ENCODE assay signal across 30 cellular contexts in the genomic region with DNA sequence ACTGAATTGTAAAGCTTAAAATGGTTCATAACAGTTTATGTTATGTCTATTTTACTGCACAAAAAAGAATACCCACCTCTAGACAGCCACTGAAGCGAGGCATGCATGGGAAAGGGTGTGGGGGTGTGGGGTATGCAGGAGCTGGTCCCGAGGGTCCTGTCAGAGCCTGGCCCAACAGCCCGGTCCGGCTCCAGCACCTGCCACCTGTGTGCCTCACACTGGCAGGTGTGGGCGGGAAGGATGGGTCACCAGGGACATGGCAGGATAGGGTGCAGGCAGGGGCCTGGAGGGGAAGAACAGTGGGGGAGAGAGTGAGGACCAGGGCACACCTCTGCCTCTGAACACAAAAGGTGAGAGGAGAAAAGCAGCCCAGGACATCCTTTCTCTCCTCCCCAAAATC. TPM values are rescaled to one million over a fixed set of nuclear protein-coding genes. Genes with fewer than 3 reads are reported as not detected.
"Had no signal": no experiment of that assay in that cellular context is flagged by ENCODE, and none has a peak within 500 bp of the region (broad histone marks: within the 10 kb centered on the region; RNA-seq: fewer than 3 reads in every experiment).

No MANE protein-coding gene starts in this region.

- H3K4me3 ChIP-seq: heart right ventricle, hepatocyte, lung, mucosa of descending colon, psoas muscle, skin epidermis, stomach, testis, thyroid gland, transverse colon, upper lobe of right lung had no signal

- DNase-seq: islet precursor cell; kidney glomerular epithelial cell; left cardiac atrium; mesendoderm; nucleus accumbens; stimulated activated CD4-positive, alpha-beta T cell treated with anti-CD3 and anti-CD28 coated beads, Interleukin-12 subunit alpha, Interleukin-12 subunit beta, amount 100 ng/mL, for 4 hours; stimulated activated CD4-positive, alpha-beta T cell treated with anti-CD3 and anti-CD28 coated beads, Interleukin-15, amount 100 ng/mL, for 24 hours; stimulated activated CD4-positive, alpha-beta T cell treated with anti-CD3 and anti-CD28 coated beads, Interleukin-2, amount 100 ng/mL, for 24 hours; stimulated activated CD4-positive, alpha-beta T cell treated with anti-CD3 and anti-CD28 coated beads, Interleukin-4, amount 100 ng/mL, for 1 hour; stimulated activated naive B cell treated with anti-CD40 and anti-IgM and Interleukin-4, amounts not matched to agents 10 μg/mL and 1 μg/mL and 100 μg/mL, for 72 hours; stimulated activated naive CD8-positive, alpha-beta T cell treated with anti-CD3 and anti-CD28 coated beads, Interleukin-15, Interleukin-2, amounts not matched to agents 100 U/mL and 50 U/mL, for 24 hours; stomach; testis; thyroid gland; transverse colon; upper lobe of right lung had no signal

- H3K27ac ChIP-seq: heart right ventricle, hepatocyte, parathyroid adenoma, psoas muscle, skin epidermis, stomach, testis, thyroid gland, transverse colon, upper lobe of right lung had no signal

- H3K9me3 Mint-ChIP-seq: mesothelial cell of epicardium; naive thymus-derived CD4-positive, alpha-beta T cell; natural killer cell treated with Interleukin-12 subunit alpha and Interleukin-12 subunit beta and Interleukin-15 and Interleukin-18, amount 100 ng/mL, for 72 hours; stimulated activated naive B cell treated with anti-CD40 and anti-IgM and Interleukin-4, amounts not matched to agents 10 μg/mL and 1 μg/mL and 100 μg/mL, for 72 hours had no signal

- H3K36me3 ChIP-seq: thyroid gland, transverse colon, upper lobe of right lung had no signal

- H3K36me3 Mint-ChIP-seq: mesothelial cell of epicardium; natural killer cell treated with Interleukin-12 subunit alpha and Interleukin-12 subunit beta and Interleukin-15 and Interleukin-18, amount 100 ng/mL, for 72 hours had no signal

- FAIRE-seq: urothelium cell line had no signal

- H3K9ac ChIP-seq: parathyroid adenoma had no signal

- H3K27ac Mint-ChIP-seq: mesothelial cell of epicardium; naive thymus-derived CD4-positive, alpha-beta T cell; natural killer cell treated with Interleukin-12 subunit alpha and Interleukin-12 subunit beta and Interleukin-15 and Interleukin-18, amount 100 ng/mL, for 72 hours; stimulated activated naive B cell treated with anti-CD40 and anti-IgM and Interleukin-4, amounts not matched to agents 10 μg/mL and 1 μg/mL and 100 μg/mL, for 72 hours had no signal

- H3K4me1 Mint-ChIP-seq: naive thymus-derived CD4-positive, alpha-beta T cell; stimulated activated naive B cell treated with anti-CD40 and anti-IgM and Interleukin-4, amounts not matched to agents 10 μg/mL and 1 μg/mL and 100 μg/mL, for 72 hours had no signal

- H3K4me3 Mint-ChIP-seq: mesothelial cell of epicardium; naive thymus-derived CD4-positive, alpha-beta T cell; natural killer cell treated with Interleukin-12 subunit alpha and Interleukin-12 subunit beta and Interleukin-15 and Interleukin-18, amount 100 ng/mL, for 72 hours; stimulated activated naive B cell treated with anti-CD40 and anti-IgM and Interleukin-4, amounts not matched to agents 10 μg/mL and 1 μg/mL and 100 μg/mL, for 72 hours had no signal

- ATAC-seq: heart right ventricle; left cardiac atrium; left lobe of liver; mucosa of descending colon; naive thymus-derived CD4-positive, alpha-beta T cell; natural killer cell treated with Interleukin-12 subunit alpha and Interleukin-12 subunit beta and Interleukin-15 and Interleukin-18, amount 100 ng/mL, for 72 hours; psoas muscle; right cardiac atrium; sciatic nerve; stimulated activated naive B cell treated with anti-CD40 and anti-IgM and Interleukin-4, amounts not matched to agents 10 μg/mL and 1 μg/mL and 100 μg/mL, for 72 hours; stimulated activated naive CD8-positive, alpha-beta T cell treated with anti-CD3 and anti-CD28 coated beads, Interleukin-15, Interleukin-2, amounts not matched to agents 100 U/mL and 50 U/mL, for 24 hours; upper lobe of right lung had no signal

- H3K27me3 Mint-ChIP-seq: naive thymus-derived CD4-positive, alpha-beta T cell; natural killer cell treated with Interleukin-12 subunit alpha and Interleukin-12 subunit beta and Interleukin-15 and Interleukin-18, amount 100 ng/mL, for 72 hours; stimulated activated naive B cell treated with anti-CD40 and anti-IgM and Interleukin-4, amounts not matched to agents 10 μg/mL and 1 μg/mL and 100 μg/mL, for 72 hours had no signal

- H3K4me1 ChIP-seq: heart right ventricle, parathyroid adenoma, psoas muscle, transverse colon, upper lobe of right lung had no signal

- H3K9me3 ChIP-seq: heart right ventricle, mucosa of descending colon, psoas muscle, stomach, testis, thyroid gland, transverse colon, upper lobe of right lung had no signal

- H3K27me3 ChIP-seq: heart right ventricle, hepatocyte, stomach, testis, thyroid gland, transverse colon, upper lobe of right lung had no signal

RNA-seq across cellular contexts. Expression of a gene that starts 22.8 kb away (rescaled TPM):
- polyA plus RNA-seq: naive thymus-derived CD4-positive, alpha-beta T cell had no signal
